Comparison of ENCODE assay signal across 8 cellular contexts in genomic region chr15:43105077-43105769, GRCh38. TPM values are rescaled to one million over a fixed set of nuclear protein-coding genes. Genes with fewer than 3 reads are reported as not detected.
DNase-seq lines count a peak whose midpoint lies in the region; ATAC-seq and TF ChIP-seq lines count a peak whose summit lies in the region.

No MANE protein-coding gene starts in this region.

- peak; percentile 38 for ATAC-seq in CD4-positive, alpha-beta T cell (ENCODE audit: poor library complexity)
- ATAC-seq in GM21515 (IDR thresholded peaks at IDR 0.05; ENCODE audit: unreplicated experiment) (peak; percentile 27), sciatic nerve (peak; percentile 41), GM21786 (IDR thresholded peaks at IDR 0.05; ENCODE audit: unreplicated experiment) (no peak)

- no peaks in the 10 kb centered on the region for H3K9me3 Mint-ChIP-seq in CD4-positive, alpha-beta T cell
- no peaks in the 10 kb centered on the region for H3K9me3 Mint-ChIP-seq in activated naive CD8-positive, alpha-beta T cell treated with anti-CD3 and anti-CD28 coated beads for 36 hours

- DNase-seq in CD4-positive, alpha-beta T cell = peak in 5 of 10 experiments; percentile 1 to 28 (median 7)
- peak; percentile 6 for DNase-seq in NCI-H146 treated with DMSO at 0.1 percent for 48 hours (lab: John Stamatoyannopoulos, UW; ENCODE audit: unreplicated experiment)
- peak; percentile 17 for DNase-seq in activated naive CD8-positive, alpha-beta T cell treated with anti-CD3 and anti-CD28 coated beads for 36 hours
- no peak for DNase-seq in right atrium auricular region (ENCODE audit: low spot score)
- no peak for DNase-seq in sciatic nerve (ENCODE audit: low spot score)
- DNase-seq in NCI-H1048 (lab: John Stamatoyannopoulos, UW) = no peak

- H3K27me3 Mint-ChIP-seq in CD4-positive, alpha-beta T cell = peaks cover 5% of the 10 kb centered on the region
- no peaks in the 10 kb centered on the region for H3K27me3 Mint-ChIP-seq in activated naive CD8-positive, alpha-beta T cell treated with anti-CD3 and anti-CD28 coated beads for 36 hours

- H3K36me3 Mint-ChIP-seq in CD4-positive, alpha-beta T cell (ENCODE audit: low read depth) = peaks cover 47% of the 10 kb centered on the region
- peaks cover 37% of the 10 kb centered on the region for H3K36me3 Mint-ChIP-seq in activated naive CD8-positive, alpha-beta T cell treated with anti-CD3 and anti-CD28 coated beads for 36 hours

- POLR2A ChIA-PET in CD4-positive, alpha-beta T cell (lab: Charles Lee) = interaction anchor here (1.0 to 1.7 kb wide), 7 partner anchors 17 to 557 kb away, joined by 3 to 16 read pairs (median 8); partner anchors contain the start of genes CCNDBP1, HAUS2 and LRRC57

- TF ChIP-seq CTCF in CD4-positive, alpha-beta T cell (IDR thresholded peaks at IDR 0.05) = no peak
- no peak for TF ChIP-seq CTCF in right atrium auricular region (IDR thresholded peaks at IDR 0.05)

- peak overlapping the region; percentile 90 for H3K27ac ChIP-seq in CD4-positive, alpha-beta T cell (ENCODE audit: low read depth, low read length)
- peak overlapping the region; percentile 88 to 93 for H3K27ac ChIP-seq in right atrium auricular region

- H3K27me3 ChIP-seq in CD4-positive, alpha-beta T cell (ENCODE audit: control insufficient read depth, insufficient read depth, low read length) = no peaks in the 10 kb centered on the region
- H3K27me3 ChIP-seq in right atrium auricular region = no peaks in the 10 kb centered on the region

- H3K4me1 ChIP-seq in right atrium auricular region = peaks cover 0 to 22% of the 10 kb centered on the region in 2 donors

- H3K27ac Mint-ChIP-seq in CD4-positive, alpha-beta T cell = peak overlapping the region; percentile 96
- H3K27ac Mint-ChIP-seq in activated naive CD8-positive, alpha-beta T cell treated with anti-CD3 and anti-CD28 coated beads for 36 hours = peak overlapping the region; percentile 95

- H3K36me3 ChIP-seq in right atrium auricular region = peaks cover 8% of the 10 kb centered on the region

- CTCF ChIA-PET in CD4-positive, alpha-beta T cell (lab: Charles Lee) = interaction anchor here (1.6 kb wide), 1 partner anchor 17 kb away, joined by 3 read pairs; no protein-coding TSS in a partner anchor

- peak overlapping the region; percentile 93 for H3K4me3 Mint-ChIP-seq in CD4-positive, alpha-beta T cell
- peak overlapping the region; percentile 85 for H3K4me3 Mint-ChIP-seq in activated naive CD8-positive, alpha-beta T cell treated with anti-CD3 and anti-CD28 coated beads for 36 hours

- intact Hi-C loops in CD4-positive, alpha-beta T cell (cut with DNase I, micrococcal nuclease) = loop anchor here (5.0 kb wide), 3 partner anchors 47 to 528 kb away; partner anchors contain the start of gene STARD9 (in 1 of the 2)
- intact Hi-C loops in sciatic nerve (cut with DNase I) = no loop called here

- peaks cover 61% of the 10 kb centered on the region for H3K4me1 Mint-ChIP-seq in CD4-positive, alpha-beta T cell (ENCODE audit: low read depth)
- peaks cover 41% of the 10 kb centered on the region for H3K4me1 Mint-ChIP-seq in activated naive CD8-positive, alpha-beta T cell treated with anti-CD3 and anti-CD28 coated beads for 36 hours

- H3K4me3 ChIP-seq in right atrium auricular region = peak overlapping the region; percentile 75 to 83

- no peaks in the 10 kb centered on the region for H3K9me3 ChIP-seq in CD4-positive, alpha-beta T cell (ENCODE audit: control insufficient read depth, low read length)
- no peaks in the 10 kb centered on the region for H3K9me3 ChIP-seq in right atrium auricular region

RNA-seq across cellular contexts. Expression of gene UBR1, which starts 0.6 kb away (rescaled TPM):
- 10 to 100 TPM; 42.6 to 45.9 TPM for total RNA-seq in CD4-positive, alpha-beta T cell
- 10 to 100 TPM; 27.5 to 31.3 TPM for total RNA-seq in activated naive CD8-positive, alpha-beta T cell treated with anti-CD3 and anti-CD28 coated beads for 36 hours
- total RNA-seq in right atrium auricular region (10 to 100 TPM; 20.0 to 21.0 TPM), sciatic nerve (47.0 TPM)

RNA-seq across cellular contexts. Expression of gene TMEM62, which starts 28.2 kb away (rescaled TPM):
- 10 to 100 TPM; 17.5 to 22.5 TPM for total RNA-seq in CD4-positive, alpha-beta T cell
- 10 to 100 TPM; 13.8 to 13.9 TPM for total RNA-seq in activated naive CD8-positive, alpha-beta T cell treated with anti-CD3 and anti-CD28 coated beads for 36 hours
- total RNA-seq in right atrium auricular region = 10 to 100 TPM; 11.3 TPM
- 24.4 TPM for total RNA-seq in sciatic nerve

Comparison
In these comparisons a context has a peak if more than half of its experiments do, and no peak if none do; other contexts are left out.
1. DNase-seq: peak in NCI-H146 treated with DMSO at 0.1 percent for 48 hours (single experiment) and activated naive CD8-positive, alpha-beta T cell treated with anti-CD3 and anti-CD28 coated beads for 36 hours (single experiment); none in right atrium auricular region (single experiment), sciatic nerve (single experiment) and NCI-H1048 (single experiment).